In genomic region chr6:3053231-3053508, GRCh38 we compare ENCODE assay signal across 1 cellular context.
TF ChIP-seq lines count a peak whose summit lies in the region.

No MANE protein-coding gene starts in this region.

TF ChIP-seq in HepG2, 621 proteins besides CTCF, POLR2A, EP300 and RAD21 (continued from another document and continues in another):
- TF ChIP-seq FOXA3 (CRISPR knock-in tag; IDR thresholded peaks at IDR 0.05) (no peak), ZBTB34 (CRISPR knock-in tag; IDR thresholded peaks at IDR 0.05) (peak; percentile 61), ZBTB3 (CRISPR knock-in tag; IDR thresholded peaks at IDR 0.05; ENCODE audit: borderline replicate concordance, low read depth) (no peak), MXD3 (CRISPR knock-in tag; IDR thresholded peaks at IDR 0.05) (no peak), TCF7 (IDR thresholded peaks at IDR 0.05; ENCODE audit: low read depth) (peak; percentile 47; the same call in 1 of the 2 replicates), HNF4A (CRISPR knock-in tag; IDR thresholded peaks at IDR 0.05) (peak; percentile 64), USF2 (IDR thresholded peaks at IDR 0.05; ENCODE audit: low read depth, low read length) (no peak), USF2 (CRISPR knock-in tag; IDR thresholded peaks at IDR 0.05; ENCODE audit: borderline replicate concordance) (no peak), ZNF431 (CRISPR knock-in tag; IDR thresholded peaks at IDR 0.05; ENCODE audit: borderline replicate concordance, low read depth) (peak; percentile 8; the same call in 1 of the 2 replicates), ZNF724P (CRISPR knock-in tag; IDR thresholded peaks at IDR 0.05; ENCODE audit: borderline replicate concordance) (no peak), PRPF4 (IDR thresholded peaks at IDR 0.05; ENCODE audit: low read depth, low read length, poor library complexity, severe bottlenecking) (no peak), NFRKB (IDR thresholded peaks at IDR 0.05) (no peak), DR1 (CRISPR knock-in tag; IDR thresholded peaks at IDR 0.05) (no peak), ZBTB40 (IDR thresholded peaks at IDR 0.05) (no peak), ZBTB40 (CRISPR knock-in tag; IDR thresholded peaks at IDR 0.05) (no peak), KLF15 (CRISPR knock-in tag; IDR thresholded peaks at IDR 0.05; ENCODE audit: borderline replicate concordance) (no peak), TRAFD1 (CRISPR knock-in tag; IDR thresholded peaks at IDR 0.05; ENCODE audit: borderline replicate concordance) (no peak), KAT2B (IDR thresholded peaks at IDR 0.05; ENCODE audit: borderline replicate concordance, low read depth, low read length) (no peak), ZNF251 (CRISPR knock-in tag; IDR thresholded peaks at IDR 0.05) (no peak), HOXA9 (CRISPR knock-in tag; IDR thresholded peaks at IDR 0.05; ENCODE audit: borderline replicate concordance) (no peak), BCLAF1 (IDR thresholded peaks at IDR 0.05) (no peak), ZNF367 (CRISPR knock-in tag; IDR thresholded peaks at IDR 0.05; ENCODE audit: borderline replicate concordance) (no peak), ETV6 (CRISPR knock-in tag; conservative IDR thresholded peaks at IDR 0.05) (no peak), ZSCAN21 (CRISPR knock-in tag; IDR thresholded peaks at IDR 0.05; ENCODE audit: borderline replicate concordance) (no peak), ZXDC (CRISPR knock-in tag; IDR thresholded peaks at IDR 0.05) (no peak), ZFP62 (CRISPR knock-in tag; IDR thresholded peaks at IDR 0.05) (no peak), ZHX1 (CRISPR knock-in tag; IDR thresholded peaks at IDR 0.05; ENCODE audit: low read depth) (0 out of 2 replicates have a peak, but pooled peaks have one; percentile 2), TBX3 (IDR thresholded peaks at IDR 0.05; ENCODE audit: borderline replicate concordance) (no peak), SAP130 (CRISPR knock-in tag; IDR thresholded peaks at IDR 0.05; ENCODE audit: low read depth) (no peak), ZMYM3 (CRISPR knock-in tag; IDR thresholded peaks at IDR 0.05) (no peak)
